ENCODE assay signal across 14 cellular contexts in the genomic region with DNA sequence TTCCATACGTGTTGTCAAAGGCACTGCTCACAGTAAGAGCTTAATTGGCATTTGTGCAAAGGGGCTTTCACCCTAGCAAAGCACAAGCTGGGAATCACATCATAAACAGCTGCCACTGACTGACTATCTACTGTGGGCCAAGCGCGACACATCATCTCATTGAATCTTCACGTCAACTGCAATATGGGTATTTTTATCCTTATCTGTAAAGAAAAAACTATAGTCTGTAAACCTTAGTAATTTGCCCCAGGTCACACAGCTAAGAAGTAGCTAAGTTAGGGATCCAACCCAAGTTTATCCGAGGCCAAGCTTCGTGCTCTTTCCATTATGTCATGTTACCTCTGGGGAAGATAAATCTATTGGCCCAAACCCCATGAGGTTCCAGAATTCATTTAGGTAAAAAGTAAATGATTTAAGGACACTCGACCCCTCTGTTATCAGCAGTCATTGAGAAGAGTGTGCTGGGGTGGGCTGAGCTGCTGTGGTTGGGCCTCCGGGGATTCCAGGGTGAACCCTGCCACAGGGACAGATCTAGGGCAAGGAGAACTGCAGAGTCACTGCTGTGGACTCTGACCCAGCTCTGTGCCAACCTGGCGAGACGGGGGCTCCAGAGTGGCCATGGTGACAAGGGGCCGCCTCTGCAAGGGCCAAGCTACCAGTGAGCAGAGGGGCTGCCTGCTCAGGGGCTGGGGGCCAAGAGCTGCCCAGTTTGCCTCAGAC. TPM values are rescaled to one million over a fixed set of nuclear protein-coding genes. Genes with fewer than 3 reads are reported as not detected.
DNase-seq lines count a peak whose midpoint lies in the region; ATAC-seq and TF ChIP-seq lines count a peak whose summit lies in the region.
"Had no signal": no experiment of that assay in that cellular context is flagged by ENCODE, and none has a peak within 500 bp of the region (broad histone marks: within the 10 kb centered on the region; RNA-seq: fewer than 3 reads in every experiment).

No MANE protein-coding gene starts in this region.

- H3K4me2 ChIP-seq in neuronal stem cell (ENCODE audit: insufficient read depth, low read length, poor library complexity, severe bottlenecking) = no peak overlapping the region

- H2AK5ac ChIP-seq in neuronal stem cell (ENCODE audit: low read depth, low read length) = no peak overlapping the region

- H3K36me3 ChIP-seq in left ventricle myocardium inferior (peaks cover 94% of the 10 kb centered on the region), neuronal stem cell (replicated peaks in 1 of 2; ENCODE audit: control insufficient read depth in 2 of 2, insufficient read depth in 2 of 2, low read length in 2 of 2) (peaks cover 46 to 94% of the 10 kb centered on the region in 2 donors), thoracic aorta (peaks cover 78% of the 10 kb centered on the region), BE2C (peaks cover 35% of the 10 kb centered on the region)

- intact Hi-C loops in left ventricle myocardium inferior (cut with micrococcal nuclease) = no loop called here

- no peak for DNase-seq in central memory CD8-positive, alpha-beta T cell (ENCODE audit: low spot score in 2 of 2)
- no peak for DNase-seq in left ventricle myocardium inferior
- DNase-seq in neuronal stem cell (ENCODE audit: low spot score) = no peak
- DNase-seq in thoracic aorta (ENCODE audit: low spot score) = no peak
- no peak for DNase-seq in hypothalamus (lab: John Stamatoyannopoulos, UW)
- DNase-seq in immature natural killer cell = no peak
- DNase-seq in BE2C = no peak
- DNase-seq: H7, Kasumi-1, NCI-H1417, NCI-H1930, NCI-H2171 treated with DMSO at 0.1 percent for 48 hours, NCI-H82 had no signal

- no peak overlapping the region for H4K91ac ChIP-seq in neuronal stem cell (ENCODE audit: low read depth, low read length, poor library complexity)

- H3K27ac Mint-ChIP-seq in central memory CD8-positive, alpha-beta T cell (ENCODE audit: low read depth) = peak overlapping the region; percentile 50
- no peak overlapping the region for H3K27ac Mint-ChIP-seq in immature natural killer cell

- TF ChIP-seq CTCF in left ventricle myocardium inferior (IDR thresholded peaks at IDR 0.05; ENCODE audit: borderline replicate concordance) = no peak
- TF ChIP-seq CTCF in thoracic aorta (IDR thresholded peaks at IDR 0.05) = no peak
- TF ChIP-seq CTCF in BE2C (IDR thresholded peaks at IDR 0.05; ENCODE audit: low read depth, low read length) = no peak

- no peaks in the 10 kb centered on the region for H3K79me1 ChIP-seq in neuronal stem cell (ENCODE audit: low read depth, low read length)

- no peak for ATAC-seq in central memory CD8-positive, alpha-beta T cell (replicated peaks; ENCODE audit: extremely low read depth, poor library complexity, severe bottlenecking)
- no peak for ATAC-seq in thoracic aorta (ENCODE audit: insufficient number of reproducible peaks, low FRiP score, low read depth)
- ATAC-seq in HG03159 (IDR thresholded peaks at IDR 0.05; ENCODE audit: unreplicated experiment) = no peak

- no peaks in the 10 kb centered on the region for H3K27me3 ChIP-seq in left ventricle myocardium inferior (ENCODE audit: low read depth)
- H3K27me3 ChIP-seq in neuronal stem cell (ENCODE audit: control insufficient read depth in 3 of 3, insufficient read depth in 3 of 3, low read depth in 1 of 3, low read length in 3 of 3) = no peaks in the 10 kb centered on the region
- no peaks in the 10 kb centered on the region for H3K27me3 ChIP-seq in thoracic aorta (replicated peaks; ENCODE audit: insufficient read depth)
- H3K27me3 ChIP-seq in BE2C = no peaks in the 10 kb centered on the region

- no peak overlapping the region for H3K9ac ChIP-seq in neuronal stem cell (ENCODE audit: low read depth, low read length, poor library complexity)

- H2BK15ac ChIP-seq in neuronal stem cell (ENCODE audit: low read length) = no peak overlapping the region

- no peak overlapping the region for H2BK120ac ChIP-seq in neuronal stem cell (ENCODE audit: low read depth, low read length)

- H3K4me1 Mint-ChIP-seq in central memory CD8-positive, alpha-beta T cell = no peaks in the 10 kb centered on the region
- H3K4me1 Mint-ChIP-seq in immature natural killer cell = no peaks in the 10 kb centered on the region

- no peaks in the 10 kb centered on the region for H3K27me3 Mint-ChIP-seq in central memory CD8-positive, alpha-beta T cell
- no peaks in the 10 kb centered on the region for H3K27me3 Mint-ChIP-seq in immature natural killer cell (ENCODE audit: low read depth in 3 of 3)

- no peak overlapping the region for H3K14ac ChIP-seq in neuronal stem cell (ENCODE audit: low read length)

- H2AFZ ChIP-seq in neuronal stem cell (ENCODE audit: low read length) = no peak overlapping the region

- H3K23ac ChIP-seq in neuronal stem cell (ENCODE audit: low read depth, low read length, poor library complexity) = peak overlapping the region; percentile 73

- no peak overlapping the region for H2BK12ac ChIP-seq in neuronal stem cell (ENCODE audit: low read length)

- H3K9me3 Mint-ChIP-seq in central memory CD8-positive, alpha-beta T cell = no peaks in the 10 kb centered on the region
- no peaks in the 10 kb centered on the region for H3K9me3 Mint-ChIP-seq in immature natural killer cell

- WGBS in neuronal stem cell (ENCODE audit: extremely low coverage in 2 of 2, insufficient read length in 2 of 2, insufficient replicate concordance in 1 of 2), 2 donors = no CpG with 5 or more reads among the region's 11 CpGs

- H4K8ac ChIP-seq in neuronal stem cell (ENCODE audit: low read depth, low read length) = no peak overlapping the region

- H3K9me3 ChIP-seq in left ventricle myocardium inferior (replicated peaks) = no peaks in the 10 kb centered on the region
- H3K9me3 ChIP-seq in neuronal stem cell (replicated peaks in 1 of 2; ENCODE audit: control insufficient read depth in 2 of 2, insufficient read depth in 1 of 2, low read depth in 1 of 2, low read length in 2 of 2) = no peaks in the 10 kb centered on the region
- no peaks in the 10 kb centered on the region for H3K9me3 ChIP-seq in thoracic aorta
- no peaks in the 10 kb centered on the region for H3K9me3 ChIP-seq in BE2C

- H3K27ac ChIP-seq in left ventricle myocardium inferior (replicated peaks) (peak overlapping the region; percentile 79), neuronal stem cell (replicated peaks; ENCODE audit: low read length) (no peak overlapping the region), thoracic aorta (peak overlapping the region; percentile 45 to 47)

- H3K4me3 ChIP-seq in left ventricle myocardium inferior (no peak overlapping the region), neuronal stem cell (ENCODE audit: low read length in 2 of 2) (no peak overlapping the region), thoracic aorta (no peak overlapping the region), BE2C (ENCODE audit: low read depth, low read length) (no peak overlapping the region)

- peaks cover 8% of the 10 kb centered on the region for H3K36me3 Mint-ChIP-seq in central memory CD8-positive, alpha-beta T cell (ENCODE audit: insufficient read depth)
- peaks cover 8 to 22% (median 9%) of the 10 kb centered on the region in 3 donors for H3K36me3 Mint-ChIP-seq in immature natural killer cell

- no peak overlapping the region for H3K4me3 Mint-ChIP-seq in central memory CD8-positive, alpha-beta T cell
- H3K4me3 Mint-ChIP-seq in immature natural killer cell = no peak overlapping the region

- no peak overlapping the region for H2BK5ac ChIP-seq in neuronal stem cell (ENCODE audit: low read length)

- no peak overlapping the region for H3K4ac ChIP-seq in neuronal stem cell (ENCODE audit: low read length)

- H3K4me1 ChIP-seq in left ventricle myocardium inferior (peaks cover 47% of the 10 kb centered on the region), neuronal stem cell (ENCODE audit: control insufficient read depth in 2 of 2, insufficient read depth in 1 of 2, low read depth in 1 of 2, low read length in 2 of 2) (peaks cover 0 to 2% of the 10 kb centered on the region in 2 donors), thoracic aorta (ENCODE audit: control insufficient read depth in 1 of 2, low read depth in 2 of 2) (peaks cover 0 to 16% of the 10 kb centered on the region in 2 donors), BE2C (no peaks in the 10 kb centered on the region)

- no peak overlapping the region for H3K18ac ChIP-seq in neuronal stem cell (ENCODE audit: low read length)

RNA-seq across cellular contexts. Expression of a gene that starts 27.6 kb away (rescaled TPM):
- total RNA-seq in left ventricle myocardium inferior = 25.5 TPM
- polyA plus RNA-seq in neuronal stem cell (2013, experiment 1 of 2) = 12.5 TPM
- polyA plus RNA-seq in neuronal stem cell (2013, experiment 2 of 2) = 13.0 TPM
- 10 to 100 TPM; 34.9 to 38.0 TPM for total RNA-seq in thoracic aorta
- 1 to 10 TPM in 2 of 3 donors, not detected in 1; 1.0 to 5.6 TPM for polyA plus RNA-seq in immature natural killer cell
- 65.3 TPM for polyA plus RNA-seq in BE2C (2012; ENCODE audit: insufficient read depth, insufficient read length, low read depth)

RNA-seq across cellular contexts. Expression of a gene that starts 42.3 kb away (rescaled TPM):
- total RNA-seq in left ventricle myocardium inferior = 2.9 TPM
- polyA plus RNA-seq in neuronal stem cell (2013, experiment 1 of 2) = 5.6 TPM
- 6.0 TPM for polyA plus RNA-seq in neuronal stem cell (2013, experiment 2 of 2)
- total RNA-seq in thoracic aorta = 1 to 10 TPM; 1.6 to 2.7 TPM
- 1 to 10 TPM; 3.0 to 5.1 (median 4.5) TPM for polyA plus RNA-seq in immature natural killer cell
- 10.0 TPM for polyA plus RNA-seq in BE2C (2012; ENCODE audit: insufficient read depth, insufficient read length, low read depth)

RNA-seq across cellular contexts. Expression of a gene that starts 59.2 kb away (rescaled TPM):
- total RNA-seq in left ventricle myocardium inferior = 215 TPM
- 322 TPM for polyA plus RNA-seq in neuronal stem cell (2013, experiment 1 of 2)
- polyA plus RNA-seq in neuronal stem cell (2013, experiment 2 of 2) = 335 TPM
- 100 to 1,000 TPM; 232 to 244 TPM for total RNA-seq in thoracic aorta
- polyA plus RNA-seq in immature natural killer cell = 1,000 to 10,000 TPM in 2 of 3 donors, 100 to 1,000 TPM in 1; 982 to 1,961 (median 1,202) TPM
- polyA plus RNA-seq in BE2C (2012; ENCODE audit: insufficient read depth, insufficient read length, low read depth) = 228 TPM
